In the genomic region with DNA sequence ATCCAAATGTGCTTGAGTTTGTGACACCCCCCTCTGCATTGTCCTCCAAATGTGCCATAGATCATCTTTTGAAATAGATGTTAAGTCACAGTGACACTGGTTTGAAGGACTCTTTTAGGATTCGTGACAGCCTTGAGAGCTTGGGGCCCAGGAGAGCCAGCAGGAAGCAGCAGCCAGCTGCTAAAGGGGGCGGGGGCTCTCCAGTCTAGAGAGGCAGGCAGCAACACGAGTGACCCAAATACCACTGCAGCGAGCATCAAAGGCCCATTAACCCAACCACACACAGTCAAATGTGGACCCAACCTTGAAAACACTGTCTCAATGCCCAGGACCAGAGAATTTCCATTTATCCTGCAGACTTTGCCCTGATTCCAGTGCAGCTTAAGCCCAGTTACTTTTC, we compare ENCODE assay signal across 23 cellular contexts.
DNase-seq lines count a peak whose midpoint lies in the region; ATAC-seq, FAIRE-seq and TF ChIP-seq lines count a peak whose summit lies in the region.
"Had no signal": no experiment of that assay in that cellular context is flagged by ENCODE, and none has a peak within 500 bp of the region (broad histone marks: within the 10 kb centered on the region; RNA-seq: fewer than 3 reads in every experiment).

No MANE protein-coding gene starts in this region.

- H4K8ac ChIP-seq in neuronal stem cell (ENCODE audit: low read depth, low read length): no peak overlapping the region

- no peak overlapping the region for H3K9ac ChIP-seq in neuronal stem cell (ENCODE audit: low read depth, low read length, poor library complexity)

- no peaks in the 10 kb centered on the region for H3K27me3 ChIP-seq in neuronal stem cell (ENCODE audit: control insufficient read depth in 3 of 3, insufficient read depth in 3 of 3, low read depth in 1 of 3, low read length in 3 of 3)
- H3K27me3 ChIP-seq: brain microvascular endothelial cell had no signal

- H3K23ac ChIP-seq in neuronal stem cell (ENCODE audit: low read depth, low read length, poor library complexity): no peak overlapping the region

- H3K4me1 Mint-ChIP-seq in stimulated activated effector memory CD8-positive, alpha-beta T cell treated with anti-CD3 and anti-CD28 coated beads, Interleukin-12 subunit alpha, Interleukin-12 subunit beta, amount 100 ng/mL, for 72 hours: peaks cover 5% of the 10 kb centered on the region
- H3K4me1 Mint-ChIP-seq: activated T-helper 17 cell treated with anti-CD3 and anti-CD28 coated beads, Interleukin-2, amount 50 U/mL, for 72 hours; CD4-positive, CD25-positive, alpha-beta regulatory T cell; stimulated activated naive CD8-positive, alpha-beta T cell treated with anti-CD3 and anti-CD28 coated beads, Interleukin-15, amount 100 ng/mL, for 72 hours had no signal

- H3K4me3 ChIP-seq in neuronal stem cell (ENCODE audit: low read length in 2 of 2): no peak overlapping the region
- H3K4me3 ChIP-seq: coronary artery had no signal

- H3K4me2 ChIP-seq in neuronal stem cell (ENCODE audit: insufficient read depth, low read length, poor library complexity, severe bottlenecking): no peak overlapping the region

- no peaks in the 10 kb centered on the region for H3K9me3 Mint-ChIP-seq in stimulated activated effector memory CD8-positive, alpha-beta T cell treated with anti-CD3 and anti-CD28 coated beads, Interleukin-12 subunit alpha, Interleukin-12 subunit beta, amount 100 ng/mL, for 72 hours
- H3K9me3 Mint-ChIP-seq: activated T-helper 17 cell treated with anti-CD3 and anti-CD28 coated beads, Interleukin-2, amount 50 U/mL, for 72 hours; mesothelial cell of epicardium; nephron; stimulated activated naive CD8-positive, alpha-beta T cell treated with anti-CD3 and anti-CD28 coated beads, Interleukin-15, amount 100 ng/mL, for 72 hours; type B pancreatic cell had no signal

- no peak overlapping the region for H2AFZ ChIP-seq in neuronal stem cell (ENCODE audit: low read length)

- no peak for TF ChIP-seq POLR2A in GM12891 (IDR thresholded peaks at IDR 0.05; ENCODE audit: low read depth, low read length)

- no peak overlapping the region for H4K91ac ChIP-seq in neuronal stem cell (ENCODE audit: low read depth, low read length, poor library complexity)

- DNase-seq in DMS53 treated with DMSO at 0.1 percent for 48 hours (lab: John Stamatoyannopoulos, UW; ENCODE audit: unreplicated experiment): peak; percentile 95
- DNase-seq in NCI-H2029 treated with DMSO at 0.1 percent for 48 hours (lab: John Stamatoyannopoulos, UW): peak; percentile 58
- DNase-seq in SW480 (ENCODE audit: low spot score): peak; percentile 38
- no peak for DNase-seq in neuronal stem cell (ENCODE audit: low spot score)
- no peak for DNase-seq in GM12891 (ENCODE audit: insufficient read length, low spot score)
- DNase-seq in stimulated activated effector memory CD8-positive, alpha-beta T cell treated with anti-CD3 and anti-CD28 coated beads, Interleukin-12 subunit alpha, Interleukin-12 subunit beta, amount 100 ng/mL, for 72 hours (ENCODE audit: low spot score in 2 of 2): no peak
- DNase-seq in HTR-8/SVneo (ENCODE audit: insufficient read length, low spot score): no peak
- DNase-seq: activated CD4-positive, alpha-beta T cell treated with anti-CD3 and anti-CD28 coated beads for 4 hours; brain microvascular endothelial cell; CD4-positive, CD25-positive, alpha-beta regulatory T cell; NCI-H1105; NCI-H526 treated with DMSO at 0.1 percent for 48 hours; posterior cingulate gyrus; stimulated activated CD4-positive, alpha-beta T cell treated with anti-CD3 and anti-CD28 coated beads, Interleukin-1b, Interleukin-23, amount 100 ng/mL, for 48 hours; stimulated activated naive CD8-positive, alpha-beta T cell treated with anti-CD3 and anti-CD28 coated beads, Interleukin-15, amount 100 ng/mL, for 72 hours had no signal

- no peak overlapping the region for H3K4ac ChIP-seq in neuronal stem cell (ENCODE audit: low read length)

- no peak for FAIRE-seq in GM12891 (lab: Jason Lieb, UNC)
- FAIRE-seq in HTR-8/SVneo (lab: Jason Lieb, UNC): no peak
- FAIRE-seq: endometrium had no signal

- H3K27ac ChIP-seq in neuronal stem cell (replicated peaks; ENCODE audit: low read length): no peak overlapping the region
- H3K27ac ChIP-seq: brain microvascular endothelial cell, coronary artery had no signal

- H3K4me3 Mint-ChIP-seq in stimulated activated effector memory CD8-positive, alpha-beta T cell treated with anti-CD3 and anti-CD28 coated beads, Interleukin-12 subunit alpha, Interleukin-12 subunit beta, amount 100 ng/mL, for 72 hours: no peak overlapping the region
- H3K4me3 Mint-ChIP-seq: activated T-helper 17 cell treated with anti-CD3 and anti-CD28 coated beads, Interleukin-2, amount 50 U/mL, for 72 hours; CD4-positive, CD25-positive, alpha-beta regulatory T cell; mesothelial cell of epicardium; nephron; stimulated activated naive CD8-positive, alpha-beta T cell treated with anti-CD3 and anti-CD28 coated beads, Interleukin-15, amount 100 ng/mL, for 72 hours; type B pancreatic cell had no signal

- no peaks in the 10 kb centered on the region for H3K36me3 ChIP-seq in neuronal stem cell (replicated peaks in 1 of 2; ENCODE audit: control insufficient read depth in 2 of 2, insufficient read depth in 2 of 2, low read length in 2 of 2)
- H3K36me3 ChIP-seq: brain microvascular endothelial cell had no signal

- H3K27ac Mint-ChIP-seq in stimulated activated effector memory CD8-positive, alpha-beta T cell treated with anti-CD3 and anti-CD28 coated beads, Interleukin-12 subunit alpha, Interleukin-12 subunit beta, amount 100 ng/mL, for 72 hours: no peak overlapping the region
- H3K27ac Mint-ChIP-seq: activated T-helper 17 cell treated with anti-CD3 and anti-CD28 coated beads, Interleukin-2, amount 50 U/mL, for 72 hours; CD4-positive, CD25-positive, alpha-beta regulatory T cell; mesothelial cell of epicardium; nephron; stimulated activated naive CD8-positive, alpha-beta T cell treated with anti-CD3 and anti-CD28 coated beads, Interleukin-15, amount 100 ng/mL, for 72 hours; type B pancreatic cell had no signal

- H3K36me3 Mint-ChIP-seq in stimulated activated effector memory CD8-positive, alpha-beta T cell treated with anti-CD3 and anti-CD28 coated beads, Interleukin-12 subunit alpha, Interleukin-12 subunit beta, amount 100 ng/mL, for 72 hours: no peaks in the 10 kb centered on the region
- H3K36me3 Mint-ChIP-seq: CD4-positive, CD25-positive, alpha-beta regulatory T cell; mesothelial cell of epicardium; type B pancreatic cell had no signal

- H2BK12ac ChIP-seq in neuronal stem cell (ENCODE audit: low read length): no peak overlapping the region

- ATAC-seq in GM19455 (IDR thresholded peaks at IDR 0.05; ENCODE audit: unreplicated experiment): no peak
- ATAC-seq in stimulated activated effector memory CD8-positive, alpha-beta T cell treated with anti-CD3 and anti-CD28 coated beads, Interleukin-12 subunit alpha, Interleukin-12 subunit beta, amount 100 ng/mL, for 72 hours: no peak
- ATAC-seq: activated T-helper 17 cell treated with anti-CD3 and anti-CD28 coated beads, Interleukin-2, amount 50 U/mL, for 72 hours; Right ventricle myocardium inferior; stimulated activated naive CD8-positive, alpha-beta T cell treated with anti-CD3 and anti-CD28 coated beads, Interleukin-15, amount 100 ng/mL, for 72 hours had no signal

- peaks cover 0 to 9% of the 10 kb centered on the region in 2 donors for H3K4me1 ChIP-seq in neuronal stem cell (ENCODE audit: control insufficient read depth in 2 of 2, insufficient read depth in 1 of 2, low read depth in 1 of 2, low read length in 2 of 2)

- no peaks in the 10 kb centered on the region for H3K79me1 ChIP-seq in neuronal stem cell (ENCODE audit: low read depth, low read length)

- no peaks in the 10 kb centered on the region for H3K9me3 ChIP-seq in neuronal stem cell (replicated peaks in 1 of 2; ENCODE audit: control insufficient read depth in 2 of 2, insufficient read depth in 1 of 2, low read depth in 1 of 2, low read length in 2 of 2)

- H2BK120ac ChIP-seq in neuronal stem cell (ENCODE audit: low read depth, low read length): no peak overlapping the region

- no peak overlapping the region for H2BK15ac ChIP-seq in neuronal stem cell (ENCODE audit: low read length)

- no peak overlapping the region for H2AK5ac ChIP-seq in neuronal stem cell (ENCODE audit: low read depth, low read length)

- H3K14ac ChIP-seq in neuronal stem cell (ENCODE audit: low read length): no peak overlapping the region

- peak overlapping the region; percentile 11 for H3K18ac ChIP-seq in neuronal stem cell (ENCODE audit: low read length)

- WGBS in neuronal stem cell (ENCODE audit: extremely low coverage in 2 of 2, insufficient read length in 2 of 2, insufficient replicate concordance in 1 of 2), 2 donors: no CpG with 5 or more reads among the region's 4 CpGs

- no peak overlapping the region for H2BK5ac ChIP-seq in neuronal stem cell (ENCODE audit: low read length)

TF ChIP-seq in GM12891, 5 proteins besides CTCF, POLR2A, EP300 and RAD21:
- TF ChIP-seq TAF1 (IDR thresholded peaks at IDR 0.05; ENCODE audit: low read depth, low read length) (no peak), SPI1 (IDR thresholded peaks at IDR 0.05; ENCODE audit: low read depth, low read length) (no peak), POLR2AphosphoS5 (IDR thresholded peaks at IDR 0.05; ENCODE audit: low read depth, low read length) (no peak), PAX5 (IDR thresholded peaks at IDR 0.05; ENCODE audit: insufficient read depth, low read length, severe bottlenecking) (no peak), POU2F2 (IDR thresholded peaks at IDR 0.05; ENCODE audit: low read depth, low read length) (no peak)

Comparison
In these comparisons a context has a peak if more than half of its experiments do, and no peak if none do; other contexts are left out.
1. DNase-seq: peak in DMS53 treated with DMSO at 0.1 percent for 48 hours (single experiment), NCI-H2029 treated with DMSO at 0.1 percent for 48 hours (single experiment) and SW480 (single experiment); none in neuronal stem cell (single experiment), GM12891 (single experiment), stimulated activated effector memory CD8-positive, alpha-beta T cell treated with anti-CD3 and anti-CD28 coated beads, Interleukin-12 subunit alpha, Interleukin-12 subunit beta, amount 100 ng/mL, for 72 hours (0 of 2) and HTR-8/SVneo (single experiment).